ENCODE assay signal across 15 cellular contexts in genomic region chr3:101862453-101863165, GRCh38. TPM values are rescaled to one million over a fixed set of nuclear protein-coding genes. Genes with fewer than 3 reads are reported as not detected.
DNase-seq lines count a peak whose midpoint lies in the region; ATAC-seq lines count a peak whose summit lies in the region.
"Had no signal": no experiment of that assay in that cellular context is flagged by ENCODE, and none has a peak within 500 bp of the region (broad histone marks: within the 10 kb centered on the region; RNA-seq: fewer than 3 reads in every experiment).

No MANE protein-coding gene starts in this region.

- H3K36me3 ChIP-seq in MG63, result peaks cover 50% of the 10 kb centered on the region

- H3K9me3 Mint-ChIP-seq in activated T-cell treated with anti-CD3 and anti-CD28 coated beads, Interleukin-2, amount 50 U/mL, for 72 hours, result no peaks in the 10 kb centered on the region
- no peaks in the 10 kb centered on the region for H3K9me3 Mint-ChIP-seq in activated T-cell treated with anti-CD3 and anti-CD28 coated beads, Interleukin-2, amount 50 U/mL, for 24 hours
- H3K9me3 Mint-ChIP-seq in stimulated activated memory B cell treated with anti-CD40 and anti-IgM and Interleukin-4, amounts not matched to agents 10 μg/mL and 1 μg/mL and 100 μg/mL, for 72 hours, result no peaks in the 10 kb centered on the region
- H3K9me3 Mint-ChIP-seq: activated T-helper 2 cell treated with anti-CD3 and anti-CD28 coated beads, Interferon-gamma antibody, Interleukin-2, Interleukin-4, amounts not matched to agents 10 μg/mL and 5 μg/mL and 100 μg/mL, durations not matched to agents 14 hours and 24 hours and 36 hours had no signal

- no peak overlapping the region for H3K4me3 Mint-ChIP-seq in activated T-cell treated with anti-CD3 and anti-CD28 coated beads, Interleukin-2, amount 50 U/mL, for 72 hours
- H3K4me3 Mint-ChIP-seq in activated T-cell treated with anti-CD3 and anti-CD28 coated beads, Interleukin-2, amount 50 U/mL, for 24 hours, result no peak overlapping the region
- no peak overlapping the region for H3K4me3 Mint-ChIP-seq in stimulated activated memory B cell treated with anti-CD40 and anti-IgM and Interleukin-4, amounts not matched to agents 10 μg/mL and 1 μg/mL and 100 μg/mL, for 72 hours

- no peaks in the 10 kb centered on the region for H3K27me3 ChIP-seq in MG63

- no peak for DNase-seq in activated T-cell treated with anti-CD3 and anti-CD28 coated beads, Interleukin-2, amount 50 U/mL, for 72 hours
- DNase-seq in activated T-cell treated with anti-CD3 and anti-CD28 coated beads, Interleukin-2, amount 50 U/mL, for 24 hours, result no peak
- DNase-seq in SK-MEL-5 (ENCODE audit: low read depth, low spot score), result peak; percentile 50
- peak; percentile 63 for DNase-seq in glomerular visceral epithelial cell (ENCODE audit: extremely low spot score)
- no peak for DNase-seq in MG63
- DNase-seq in COLO668 (lab: John Stamatoyannopoulos, UW; ENCODE audit: unreplicated experiment), result no peak
- DNase-seq in stimulated activated CD4-positive, alpha-beta T cell treated with anti-CD3 and anti-CD28 coated beads, Interleukin-1b, Interleukin-23, amount 100 ng/mL, for 48 hours, result no peak
- DNase-seq: activated CD4-positive, alpha-beta T cell treated with anti-CD3 and anti-CD28 coated beads, Interleukin-2, amount 50 U/mL, for 1 hour; DMS79 treated with DMSO at 0.1 percent for 48 hours; effector memory CD4-positive, alpha-beta T cell; NCI-H1436 treated with DMSO at 0.1 percent for 48 hours; NCI-H774; SW 1271 had no signal

- peak overlapping the region; percentile 80 for H3K27ac Mint-ChIP-seq in activated T-cell treated with anti-CD3 and anti-CD28 coated beads, Interleukin-2, amount 50 U/mL, for 72 hours
- H3K27ac Mint-ChIP-seq in activated T-cell treated with anti-CD3 and anti-CD28 coated beads, Interleukin-2, amount 50 U/mL, for 24 hours, result no peak overlapping the region
- peak overlapping the region; percentile 47 for H3K27ac Mint-ChIP-seq in stimulated activated memory B cell treated with anti-CD40 and anti-IgM and Interleukin-4, amounts not matched to agents 10 μg/mL and 1 μg/mL and 100 μg/mL, for 72 hours

- in situ Hi-C loops in SK-MEL-5 (cut with HindIII; ENCODE audit: low pct_unique_long_range_greater_than_20kb, low sequenced_read_pairs), result no loop called here

- H3K36me3 Mint-ChIP-seq in activated T-cell treated with anti-CD3 and anti-CD28 coated beads, Interleukin-2, amount 50 U/mL, for 72 hours (ENCODE audit: insufficient read depth in 2 of 2), result peaks cover 18 to 39% of the 10 kb centered on the region in 2 donors
- H3K36me3 Mint-ChIP-seq in activated T-cell treated with anti-CD3 and anti-CD28 coated beads, Interleukin-2, amount 50 U/mL, for 24 hours (ENCODE audit: low read depth), result peaks cover 48% of the 10 kb centered on the region
- H3K36me3 Mint-ChIP-seq in stimulated activated memory B cell treated with anti-CD40 and anti-IgM and Interleukin-4, amounts not matched to agents 10 μg/mL and 1 μg/mL and 100 μg/mL, for 72 hours, result peaks cover 58% of the 10 kb centered on the region

- no peaks in the 10 kb centered on the region for H3K27me3 Mint-ChIP-seq in activated T-cell treated with anti-CD3 and anti-CD28 coated beads, Interleukin-2, amount 50 U/mL, for 72 hours (ENCODE audit: low read depth)
- no peaks in the 10 kb centered on the region for H3K27me3 Mint-ChIP-seq in activated T-cell treated with anti-CD3 and anti-CD28 coated beads, Interleukin-2, amount 50 U/mL, for 24 hours
- H3K27me3 Mint-ChIP-seq in stimulated activated memory B cell treated with anti-CD40 and anti-IgM and Interleukin-4, amounts not matched to agents 10 μg/mL and 1 μg/mL and 100 μg/mL, for 72 hours, result no peaks in the 10 kb centered on the region

- peaks cover 59% of the 10 kb centered on the region for H3K4me1 Mint-ChIP-seq in activated T-cell treated with anti-CD3 and anti-CD28 coated beads, Interleukin-2, amount 50 U/mL, for 72 hours (ENCODE audit: low read depth)
- H3K4me1 Mint-ChIP-seq in activated T-cell treated with anti-CD3 and anti-CD28 coated beads, Interleukin-2, amount 50 U/mL, for 24 hours (ENCODE audit: low read depth), result peaks cover 55% of the 10 kb centered on the region
- H3K4me1 Mint-ChIP-seq in stimulated activated memory B cell treated with anti-CD40 and anti-IgM and Interleukin-4, amounts not matched to agents 10 μg/mL and 1 μg/mL and 100 μg/mL, for 72 hours, result peaks cover 50% of the 10 kb centered on the region

- no peaks in the 10 kb centered on the region for H3K9me3 ChIP-seq in MG63

- no peak overlapping the region for H3K4me3 ChIP-seq in MG63

- ATAC-seq in activated T-cell treated with anti-CD3 and anti-CD28 coated beads, Interleukin-2, amount 50 U/mL, for 72 hours (replicated peaks in 1 of 2), result peak; percentile 36 to 42
- peak; percentile 59 for ATAC-seq in stimulated activated memory B cell treated with anti-CD40 and anti-IgM and Interleukin-4, amounts not matched to agents 10 μg/mL and 1 μg/mL and 100 μg/mL, for 72 hours

RNA-seq across cellular contexts. Expression of gene NFKBIZ, which starts 13.3 kb away (rescaled TPM):
- total RNA-seq in activated T-cell treated with anti-CD3 and anti-CD28 coated beads, Interleukin-2, amount 50 U/mL, for 72 hours, result 100 to 1,000 TPM; 116 to 208 TPM
- total RNA-seq in SK-MEL-5 (2014; rRNA removed; shearing (Covaris generic)), result 69.0 and 77.5 TPM in 2 replicates
- 117 and 142 TPM in 2 replicates for polyA plus RNA-seq in SK-MEL-5 (2015; cell fraction: cytosol; rRNA removed)
- polyA plus RNA-seq in SK-MEL-5 (2015; cell fraction: nucleus; rRNA removed), result 838 and 953 TPM in 2 replicates
- 7.4 and 19.1 TPM in 2 replicates for total RNA-seq in MG63 (2014; rRNA removed; shearing (Covaris generic); ENCODE audit: low replicate concordance)

Comparison
In these comparisons a context has a peak if more than half of its experiments do, and no peak if none do; other contexts are left out.
1. DNase-seq: peak in SK-MEL-5 (single experiment) and glomerular visceral epithelial cell (single experiment); none in activated T-cell treated with anti-CD3 and anti-CD28 coated beads, Interleukin-2, amount 50 U/mL, for 72 hours (0 of 2), activated T-cell treated with anti-CD3 and anti-CD28 coated beads, Interleukin-2, amount 50 U/mL, for 24 hours (single experiment), MG63 (single experiment), COLO668 (single experiment) and stimulated activated CD4-positive, alpha-beta T cell treated with anti-CD3 and anti-CD28 coated beads, Interleukin-1b, Interleukin-23, amount 100 ng/mL, for 48 hours (single experiment).